In the genomic region with DNA sequence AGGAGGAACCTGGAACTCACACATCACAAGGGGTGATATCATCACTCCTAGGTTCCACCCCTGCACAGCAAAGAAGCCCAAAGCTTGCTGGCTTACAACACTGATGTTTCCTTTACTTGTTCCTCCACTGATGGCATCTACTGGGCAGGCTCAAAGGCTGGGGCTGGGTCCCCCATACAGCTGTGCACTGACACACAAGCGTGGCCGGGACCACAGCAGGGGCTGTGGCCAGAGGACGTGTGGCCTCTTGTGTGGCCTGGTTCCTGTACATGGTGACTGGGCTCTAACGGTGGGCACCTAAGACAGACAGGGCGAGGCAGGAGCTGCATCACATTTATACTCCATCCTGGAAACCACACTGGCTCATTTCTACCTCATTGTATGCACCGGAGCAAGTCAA, we compare ENCODE assay signal across 23 cellular contexts.
DNase-seq lines count a peak whose midpoint lies in the region; ATAC-seq, FAIRE-seq and TF ChIP-seq lines count a peak whose summit lies in the region.
"Had no signal": no experiment of that assay in that cellular context is flagged by ENCODE, and none has a peak within 500 bp of the region (broad histone marks: within the 10 kb centered on the region; RNA-seq: fewer than 3 reads in every experiment).

No MANE protein-coding gene starts in this region.

- intact Hi-C loops in Right ventricle myocardium superior (cut with DNase I), result no loop called here
- intact Hi-C loops in lower leg skin (cut with DNase I; ENCODE audit: low total_unique reads), result no loop called here
- intact Hi-C loops in posterior vena cava (cut with DNase I), result no loop called here
- intact Hi-C loops in HepG2 (cut with micrococcal nuclease; ENCODE audit: unreplicated experiment), result no loop called here

- no peaks in the 10 kb centered on the region for H3K79me2 ChIP-seq in HepG2 (ENCODE audit: insufficient read depth, low read length)

- H2AFZ ChIP-seq in HepG2 (ENCODE audit: low read length), result no peak overlapping the region
- H2AFZ ChIP-seq: GM23248 had no signal

- H4K20me1 ChIP-seq in HepG2 (ENCODE audit: insufficient read depth, low read length), result no peaks in the 10 kb centered on the region

- TF ChIP-seq CTCF in right atrium auricular region (IDR thresholded peaks at IDR 0.05) (no peak), lower leg skin (IDR thresholded peaks at IDR 0.05) (no peak), HepG2 (CRISPR knock-in tag; IDR thresholded peaks at IDR 0.05) (no peak)

- TF ChIP-seq EP300 in HepG2 (IDR thresholded peaks at IDR 0.05; ENCODE audit: low read depth in 2 of 2, low read length in 2 of 2), result no peak
- no peak for TF ChIP-seq EP300 in HepG2 (CRISPR knock-in tag; IDR thresholded peaks at IDR 0.05; ENCODE audit: borderline replicate concordance)

- POLR2A ChIA-PET in HepG2 (lab: Yijun Ruan, JAX), result no interaction called here

- H3K9ac ChIP-seq in HepG2 (ENCODE audit: insufficient read depth, low read depth, low read length), result no peak overlapping the region
- H3K9ac ChIP-seq: GM23248 had no signal

- CTCF ChIA-PET in HepG2 (lab: Yijun Ruan, JAX; ENCODE audit: low intra/inter-chr PET ratio, low total read pairs), result no interaction called here

- FAIRE-seq in HepG2 (lab: Jason Lieb, UNC), result no peak
- FAIRE-seq: A204.1, GM12878, GM19239 had no signal

- TF ChIP-seq POLR2A in lower leg skin (IDR thresholded peaks at IDR 0.05) (no peak), HepG2 (IDR thresholded peaks at IDR 0.05; ENCODE audit: insufficient read depth in 1 of 2, low read depth in 2 of 2, low read length in 2 of 2) (no peak)

- no peak for TF ChIP-seq RAD21 in HepG2 (CRISPR knock-in tag; IDR thresholded peaks at IDR 0.05)

- no peaks in the 10 kb centered on the region for H3K4me1 ChIP-seq in right atrium auricular region
- H3K4me1 ChIP-seq in HepG2 (ENCODE audit: insufficient read depth, low read length), result no peaks in the 10 kb centered on the region
- H3K4me1 ChIP-seq: BE2C had no signal

- H3K4me3 ChIP-seq in right atrium auricular region, result no peak overlapping the region
- H3K4me3 ChIP-seq in lower leg skin (ENCODE audit: low read depth, poor library complexity, severe bottlenecking), result no peak overlapping the region
- H3K4me3 ChIP-seq in HepG2 (replicated peaks in 1 of 3; ENCODE audit: insufficient read depth in 1 of 3, low read depth in 2 of 3, low read length in 3 of 3), result no peak overlapping the region
- H3K4me3 ChIP-seq: GM12878, GM23248 had no signal

- H3K36me3 ChIP-seq in right atrium auricular region (no peaks in the 10 kb centered on the region), HepG2 (replicated peaks in 1 of 2; ENCODE audit: control insufficient read depth in 1 of 2, insufficient read depth in 2 of 2, low read length in 2 of 2) (no peaks in the 10 kb centered on the region)
- H3K36me3 ChIP-seq: BE2C had no signal

- DNase-seq in right atrium auricular region (ENCODE audit: low spot score) (peak; percentile 16), Right ventricle myocardium superior (no peak), lower leg skin (ENCODE audit: low spot score in 2 of 2) (peak; percentile 4 to 52), posterior vena cava (ENCODE audit: low spot score) (peak; percentile 48), NCI-H524 treated with DMSO at 0.1 percent for 48 hours (lab: John Stamatoyannopoulos, UW) (no peak), HepG2 (ENCODE audit: low spot score) (no peak)
- DNase-seq: ACHN; BE2C; C1 segment of cervical spinal cord; CD4-positive, CD25-positive, alpha-beta regulatory T cell; CD8-positive, alpha-beta memory T cell; COR-L47; DMS 273 treated with DMSO at 0.1 percent for 48 hours; DMS53; DND-41; EL; GM23248; HCEC 1CT had no signal

- H3K27me3 ChIP-seq in right atrium auricular region, result no peaks in the 10 kb centered on the region
- H3K27me3 ChIP-seq in HepG2 (ENCODE audit: control insufficient read depth in 1 of 2, insufficient read depth in 2 of 2, low read length in 2 of 2), result peaks cover 6 to 88% of the 10 kb centered on the region in 2 experiments; a peak in 4 of 5 replicates

- 85 to 95% methylated on average over 6 of the region's 6 CpGs for WGBS in lower leg skin, 2 donors
- 0% methylated on average over 3 of the region's 6 CpGs for WGBS in HepG2 (ENCODE audit: low lambda C conversion rate)

- no peak overlapping the region for H3K27ac ChIP-seq in right atrium auricular region
- H3K27ac ChIP-seq in HepG2 (ENCODE audit: extremely low read length, insufficient read depth, low read length), result no peak overlapping the region
- H3K27ac ChIP-seq: GM23248, HL-60 had no signal

- in situ Hi-C loops in HepG2 (cut with HindIII; ENCODE audit: extremely low pct_ligation_motif_present, low pct_unique_long_range_greater_than_20kb), result no loop called here

- no peaks in the 10 kb centered on the region for H3K9me3 ChIP-seq in right atrium auricular region
- H3K9me3 ChIP-seq in HepG2 (ENCODE audit: low read length), result no peaks in the 10 kb centered on the region
- H3K9me3 ChIP-seq: BE2C had no signal

- no peak overlapping the region for H3K4me2 ChIP-seq in HepG2 (ENCODE audit: low read depth, low read length)

- ATAC-seq in Right ventricle myocardium superior (ENCODE audit: poor library complexity) (no peak), HG02840 (IDR thresholded peaks at IDR 0.05; ENCODE audit: low FRiP score, unreplicated experiment) (no peak), HepG2 (no peak)
- ATAC-seq: GM12878 had no signal

- no TSS peak for BruUV-seq in HepG2 (replicated peaks; lab: Mats Ljungman, UMichigan)

TF ChIP-seq in HepG2, 621 proteins besides CTCF, POLR2A, EP300 and RAD21:
- TF ChIP-seq HOXA5 (CRISPR knock-in tag; IDR thresholded peaks at IDR 0.05) (no peak), TCF7L2 (IDR thresholded peaks at IDR 0.05; ENCODE audit: low read depth, low read length) (no peak)
- TF ChIP-seq, protein P1, sequence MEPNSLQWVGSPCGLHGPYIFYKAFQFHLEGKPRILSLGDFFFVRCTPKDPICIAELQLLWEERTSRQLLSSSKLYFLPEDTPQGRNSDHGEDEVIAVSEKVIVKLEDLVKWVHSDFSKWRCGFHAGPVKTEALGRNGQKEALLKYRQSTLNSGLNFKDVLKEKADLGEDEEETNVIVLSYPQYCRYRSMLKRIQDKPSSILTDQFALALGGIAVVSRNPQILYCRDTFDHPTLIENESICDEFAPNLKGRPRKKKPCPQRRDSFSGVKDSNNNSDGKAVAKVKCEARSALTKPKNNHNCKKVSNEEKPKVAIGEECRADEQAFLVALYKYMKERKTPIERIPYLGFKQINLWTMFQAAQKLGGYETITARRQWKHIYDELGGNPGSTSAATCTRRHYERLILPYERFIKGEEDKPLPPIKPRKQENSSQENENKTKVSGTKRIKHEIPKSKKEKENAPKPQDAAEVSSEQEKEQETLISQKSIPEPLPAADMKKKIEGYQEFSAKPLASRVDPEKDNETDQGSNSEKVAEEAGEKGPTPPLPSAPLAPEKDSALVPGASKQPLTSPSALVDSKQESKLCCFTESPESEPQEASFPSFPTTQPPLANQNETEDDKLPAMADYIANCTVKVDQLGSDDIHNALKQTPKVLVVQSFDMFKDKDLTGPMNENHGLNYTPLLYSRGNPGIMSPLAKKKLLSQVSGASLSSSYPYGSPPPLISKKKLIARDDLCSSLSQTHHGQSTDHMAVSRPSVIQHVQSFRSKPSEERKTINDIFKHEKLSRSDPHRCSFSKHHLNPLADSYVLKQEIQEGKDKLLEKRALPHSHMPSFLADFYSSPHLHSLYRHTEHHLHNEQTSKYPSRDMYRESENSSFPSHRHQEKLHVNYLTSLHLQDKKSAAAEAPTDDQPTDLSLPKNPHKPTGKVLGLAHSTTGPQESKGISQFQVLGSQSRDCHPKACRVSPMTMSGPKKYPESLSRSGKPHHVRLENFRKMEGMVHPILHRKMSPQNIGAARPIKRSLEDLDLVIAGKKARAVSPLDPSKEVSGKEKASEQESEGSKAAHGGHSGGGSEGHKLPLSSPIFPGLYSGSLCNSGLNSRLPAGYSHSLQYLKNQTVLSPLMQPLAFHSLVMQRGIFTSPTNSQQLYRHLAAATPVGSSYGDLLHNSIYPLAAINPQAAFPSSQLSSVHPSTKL (CRISPR knock-in tag; IDR thresholded peaks at IDR 0.05), result no peak

Comparison
In these comparisons a context has a peak if more than half of its experiments do, and no peak if none do; other contexts are left out.
1. DNase-seq: peak in right atrium auricular region (single experiment), lower leg skin (2 of 2) and posterior vena cava (single experiment); none in Right ventricle myocardium superior (single experiment), NCI-H524 treated with DMSO at 0.1 percent for 48 hours (single experiment) and HepG2 (single experiment).